ENCODE assay signal across 14 cellular contexts in genomic region chr19:47075179-47075811, GRCh38. TPM values are rescaled to one million over a fixed set of nuclear protein-coding genes. Genes with fewer than 3 reads are reported as not detected.
DNase-seq lines count a peak whose midpoint lies in the region; ATAC-seq and TF ChIP-seq lines count a peak whose summit lies in the region.
"Had no signal": no experiment of that assay in that cellular context is flagged by ENCODE, and none has a peak within 500 bp of the region (broad histone marks: within the 10 kb centered on the region; RNA-seq: fewer than 3 reads in every experiment).

No MANE protein-coding gene starts in this region.

- TF ChIP-seq CTCF in IMR-90 (conservative IDR thresholded peaks at IDR 0.05; ENCODE audit: low read depth, low read length): no peak
- TF ChIP-seq CTCF in GM20000 (IDR thresholded peaks at IDR 0.05; ENCODE audit: extremely low read depth, missing control alignments): no peak
- TF ChIP-seq CTCF in GM13977 (IDR thresholded peaks at IDR 0.05; ENCODE audit: extremely low read depth, insufficient read depth, missing control alignments): no peak

- no peak overlapping the region for H3K4me3 Mint-ChIP-seq in activated naive CD8-positive, alpha-beta T cell
- peak overlapping the region in 2 of 8 donors; percentile 10 to 61 for H3K4me3 Mint-ChIP-seq in naive B cell
- H3K4me3 Mint-ChIP-seq: activated CD4-positive, alpha-beta T cell treated with anti-CD3 and anti-CD28 coated beads for 36 hours; activated naive CD4-positive, alpha-beta T cell treated with anti-CD3 and anti-CD28 coated beads for 36 hours had no signal

- CTCF ChIA-PET in IMR-90 (lab: Yijun Ruan, JAX): no interaction called here

- H2AFZ ChIP-seq in IMR-90 (replicated peaks; ENCODE audit: low read length, poor library complexity): no peak overlapping the region

- 79% methylated on average over 9 of the region's 15 CpGs; no CpG with 5 or more reads in 1 of the 2 experiments for WGBS in IMR-90 (ENCODE audit: extremely low coverage in 2 of 2, insufficient read length in 1 of 2), 2 experiments

- H2AK9ac ChIP-seq in IMR-90 (replicated peaks; ENCODE audit: low read depth, low read length, poor library complexity): peak overlapping the region; percentile 57

- peaks cover 14 to 56% of the 10 kb centered on the region in 2 experiments; a peak in 3 of 4 replicates for H3K79me1 ChIP-seq in IMR-90 (ENCODE audit: low read depth in 1 of 2, low read length in 2 of 2)

- H3K9ac ChIP-seq in BLaER1 (peak overlapping the region; percentile 21; the same call in 1 of the 2 replicates), IMR-90 (ENCODE audit: low read depth, low read length) (no peak overlapping the region)

- no peak overlapping the region for H3K23ac ChIP-seq in IMR-90 (ENCODE audit: low read depth, low read length)

- H3K9me3 ChIP-seq in BLaER1: no peaks in the 10 kb centered on the region
- H3K9me3 ChIP-seq in IMR-90 (ENCODE audit: control insufficient read depth, insufficient read depth, low read length): no peaks in the 10 kb centered on the region
- H3K9me3 ChIP-seq: colonic mucosa, prostate gland had no signal

- H2BK5ac ChIP-seq in IMR-90 (ENCODE audit: low read depth, low read length, poor library complexity, severe bottlenecking): peak overlapping the region; percentile 23

- no peak overlapping the region for H4K5ac ChIP-seq in IMR-90 (ENCODE audit: low read depth, low read length)

- H4K20me1 ChIP-seq in BLaER1 (peaks cover 62% of the 10 kb centered on the region), IMR-90 (ENCODE audit: insufficient read depth, low read length) (peaks cover 27% of the 10 kb centered on the region)

- peak overlapping the region; percentile 66 for H3K27ac Mint-ChIP-seq in activated naive CD8-positive, alpha-beta T cell
- peak overlapping the region in 4 of 6 donors; percentile 9 to 95 (median 60) for H3K27ac Mint-ChIP-seq in naive B cell
- H3K27ac Mint-ChIP-seq: activated CD4-positive, alpha-beta T cell treated with anti-CD3 and anti-CD28 coated beads for 36 hours; activated naive CD4-positive, alpha-beta T cell treated with anti-CD3 and anti-CD28 coated beads for 36 hours had no signal

- no peak overlapping the region for H2BK20ac ChIP-seq in IMR-90 (ENCODE audit: low read depth, low read length)

- H3K4me3 ChIP-seq in BLaER1: no peak overlapping the region
- H3K4me3 ChIP-seq in IMR-90 (ENCODE audit: insufficient read depth, low read depth, low read length): no peak overlapping the region
- H3K4me3 ChIP-seq: colonic mucosa, prostate gland had no signal

- intact Hi-C loops in IMR-90 (cut with micrococcal nuclease): loop anchor here (5.0 kb wide), 1 partner anchor 37 kb away; the partner anchor contains the start of gene ZC3H4

- TF ChIP-seq POLR2A in IMR-90 (IDR thresholded peaks at IDR 0.05; ENCODE audit: low read depth, low read length): no peak

- H3K4me2 ChIP-seq in BLaER1 (no peak overlapping the region), IMR-90 (ENCODE audit: low read depth, low read length) (no peak overlapping the region)

- dilution Hi-C loops in IMR-90 (cut with HindIII; ENCODE audit: low sequenced_read_pairs, unreplicated experiment): no loop called here

- ATAC-seq in IMR-90 (ENCODE audit: low read depth): no peak
- no peak for ATAC-seq in naive B cell (ENCODE audit: low read depth in 2 of 2)
- no peak for ATAC-seq in HG02678 (IDR thresholded peaks at IDR 0.05; ENCODE audit: unreplicated experiment)
- ATAC-seq in HG03439 (IDR thresholded peaks at IDR 0.05; ENCODE audit: unreplicated experiment): no peak
- ATAC-seq: activated CD4-positive, alpha-beta T cell treated with anti-CD3 and anti-CD28 coated beads for 36 hours had no signal

- no peak overlapping the region for H2BK120ac ChIP-seq in IMR-90 (ENCODE audit: low read depth, low read length)

- peaks cover 8% of the 10 kb centered on the region; the same call in 1 of the 2 replicates for H3K9me1 ChIP-seq in IMR-90 (ENCODE audit: insufficient read depth, low read length)

- no peak overlapping the region for H3K18ac ChIP-seq in IMR-90 (ENCODE audit: low read depth, low read length)

- H3K36me3 ChIP-seq in BLaER1 (peaks cover 99% of the 10 kb centered on the region), IMR-90 (ENCODE audit: control insufficient read depth, insufficient read depth, low read length) (peaks cover 56% of the 10 kb centered on the region)

- no peak for TF ChIP-seq RAD21 in IMR-90 (IDR thresholded peaks at IDR 0.05; ENCODE audit: low read length)

- peaks cover 4% of the 10 kb centered on the region for H3K36me3 Mint-ChIP-seq in activated naive CD8-positive, alpha-beta T cell
- peaks cover 0 to 11% of the 10 kb centered on the region in 2 donors for H3K36me3 Mint-ChIP-seq in naive B cell

- H2BK15ac ChIP-seq in IMR-90 (ENCODE audit: low read depth, low read length): no peak overlapping the region

- no peaks in the 10 kb centered on the region for H3K27me3 Mint-ChIP-seq in activated naive CD8-positive, alpha-beta T cell
- no peaks in the 10 kb centered on the region for H3K27me3 Mint-ChIP-seq in naive B cell
- H3K27me3 Mint-ChIP-seq: activated CD4-positive, alpha-beta T cell treated with anti-CD3 and anti-CD28 coated beads for 36 hours had no signal

- H3K27ac ChIP-seq in BLaER1 (0 out of 2 replicates have a peak overlapping the region, but pooled peaks have one; percentile 9), IMR-90 (ENCODE audit: insufficient read depth, low read length) (no peak overlapping the region)
- H3K27ac ChIP-seq: C4-2B, colonic mucosa, prostate gland had no signal

- H3K27me3 ChIP-seq in BLaER1: no peaks in the 10 kb centered on the region
- H3K27me3 ChIP-seq in IMR-90 (ENCODE audit: control insufficient read depth, insufficient read depth, low read length): no peaks in the 10 kb centered on the region
- H3K27me3 ChIP-seq: colonic mucosa had no signal

- H3K56ac ChIP-seq in IMR-90 (ENCODE audit: extremely low read depth, insufficient read depth, low read length): no peak overlapping the region

- no TSS peak for BruUV-seq in IMR-90 (replicated peaks; lab: Mats Ljungman, UMichigan)

- DNase-seq in IMR-90: peak; percentile 12
- DNase-seq in naive B cell: no peak
- no peak for DNase-seq in GM20000 (ENCODE audit: low spot score)
- DNase-seq in GM13977 (ENCODE audit: low spot score): no peak
- DNase-seq: activated CD4-positive, alpha-beta T cell treated with anti-CD3 and anti-CD28 coated beads for 36 hours; activated naive CD4-positive, alpha-beta T cell treated with anti-CD3 and anti-CD28 coated beads for 36 hours; colonic mucosa; stimulated activated naive CD4-positive, alpha-beta T cell treated with Interleukin-2 at 50 U/mL for 16 hours had no signal

- H3K9me3 Mint-ChIP-seq in activated naive CD8-positive, alpha-beta T cell (ENCODE audit: low read depth): no peaks in the 10 kb centered on the region
- H3K9me3 Mint-ChIP-seq in naive B cell: no peaks in the 10 kb centered on the region
- H3K9me3 Mint-ChIP-seq: activated naive CD4-positive, alpha-beta T cell treated with anti-CD3 and anti-CD28 coated beads for 36 hours had no signal

- H3K14ac ChIP-seq in IMR-90 (replicated peaks; ENCODE audit: low read depth, low read length): no peak overlapping the region

- H4K91ac ChIP-seq in IMR-90 (ENCODE audit: insufficient read depth, low read depth, low read length): no peak overlapping the region

- peak overlapping the region; percentile 36; the same call in 1 of the 2 replicates for H2AK5ac ChIP-seq in IMR-90 (ENCODE audit: low read depth, low read length)

- POLR2A ChIA-PET in IMR-90 (lab: Charles Lee; ENCODE audit: unreplicated experiment): interaction anchor here (0.6 kb wide), 1 partner anchor 14 kb away, joined by 14 read pairs; no protein-coding TSS in a partner anchor

- no peak overlapping the region for H3K4ac ChIP-seq in IMR-90 (ENCODE audit: low read depth, low read length)

- peaks cover 8% of the 10 kb centered on the region for H3K4me1 Mint-ChIP-seq in activated naive CD8-positive, alpha-beta T cell (ENCODE audit: low read depth)
- H3K4me1 Mint-ChIP-seq in naive B cell: peaks cover 9 to 18% (median 13%) of the 10 kb centered on the region in 3 donors

- peaks cover 27% of the 10 kb centered on the region for H3K4me1 ChIP-seq in BLaER1
- H3K4me1 ChIP-seq in IMR-90 (ENCODE audit: control insufficient read depth, insufficient read depth, low read length): peaks cover 5% of the 10 kb centered on the region
- H3K4me1 ChIP-seq: prostate gland had no signal

- no peak overlapping the region for H4K8ac ChIP-seq in IMR-90 (ENCODE audit: low read depth in 2 of 2, low read length in 2 of 2)

- in situ Hi-C loops in IMR-90 (cut with MboI; ENCODE audit: low sequenced_read_pairs) (no loop called here), GM13977 (cut with MboI; ENCODE audit: low pct_unique_long_range_greater_than_20kb, low sequenced_read_pairs, unreplicated experiment) (no loop called here)

TF ChIP-seq in IMR-90, 13 proteins besides CTCF, POLR2A, EP300 and RAD21:
- no peak for TF ChIP-seq MAFK (IDR thresholded peaks at IDR 0.05; ENCODE audit: low read depth, low read length)
- no peak for TF ChIP-seq CEBPB (IDR thresholded peaks at IDR 0.05; ENCODE audit: low read depth, low read length)
- TF ChIP-seq CHD1 (IDR thresholded peaks at IDR 0.05; ENCODE audit: low read depth, low read length): no peak
TF ChIP-seq in IMR-90: peak in this region for 0.

RNA-seq across cellular contexts. Expression of gene TMEM160, which starts 26.9 kb away (rescaled TPM):
- 9.2 and 10.6 TPM in 2 replicates for total RNA-seq in IMR-90 (2012; rRNA removed)
- 25.7 and 48.9 TPM in 2 replicates for polyA plus RNA-seq in IMR-90 (2012; rRNA removed)
- 61.5 and 62.1 TPM in 2 replicates for polyA plus RNA-seq in IMR-90 (2012; cell fraction: cytosol; rRNA removed)
- 7.7 and 30.6 TPM in 2 replicates for polyA plus RNA-seq in IMR-90 (2012; cell fraction: nucleus; rRNA removed; ENCODE audit: low replicate concordance)
- polyA plus RNA-seq in naive B cell (ENCODE audit: low read depth in 6 of 6): 100 to 1,000 TPM in 5 of 6 donors, 10 to 100 TPM in 1; 84.6 to 148 (median 123) TPM

RNA-seq across cellular contexts. Expression of gene ZC3H4, which starts 38.3 kb away (rescaled TPM):
- total RNA-seq in IMR-90 (2012; rRNA removed): 3.9 and 5.3 TPM in 2 replicates
- polyA plus RNA-seq in IMR-90 (2012; rRNA removed) (8.9 and 9.3 TPM in 2 replicates), naive B cell (ENCODE audit: low read depth in 6 of 6) (1 to 10 TPM in 5 of 6 donors, under 1 TPM in 1; 0.46 to 2.6 (median 1.6) TPM)
- polyA plus RNA-seq in IMR-90 (2012; cell fraction: cytosol; rRNA removed): 5.1 and 5.9 TPM in 2 replicates
- polyA plus RNA-seq in IMR-90 (2012; cell fraction: nucleus; rRNA removed; ENCODE audit: low replicate concordance): 8.7 and 14.9 TPM in 2 replicates

RNA-seq across cellular contexts. Expression of gene SAE1, which starts 55.3 kb away (rescaled TPM):
- 184 and 192 TPM in 2 replicates for total RNA-seq in IMR-90 (2012; rRNA removed)
- polyA plus RNA-seq in IMR-90 (2012; rRNA removed) (137 and 165 TPM in 2 replicates), naive B cell (ENCODE audit: low read depth in 6 of 6) (10 to 100 TPM; 74.7 to 97.1 (median 78.9) TPM)
- polyA plus RNA-seq in IMR-90 (2012; cell fraction: cytosol; rRNA removed): 96.8 and 106 TPM in 2 replicates
- polyA plus RNA-seq in IMR-90 (2012; cell fraction: nucleus; rRNA removed; ENCODE audit: low replicate concordance): 45.0 and 63.3 TPM in 2 replicates

RNA-seq across cellular contexts. Expression of gene NPAS1, which starts 55.7 kb away (rescaled TPM):
- total RNA-seq in IMR-90 (2012; rRNA removed): 0.36 and 0.56 TPM in 2 replicates
- 5.7 and 7.4 TPM in 2 replicates for polyA plus RNA-seq in IMR-90 (2012; rRNA removed)
- polyA plus RNA-seq in IMR-90 (2012; cell fraction: cytosol; rRNA removed): 6.7 and 7.2 TPM in 2 replicates
- 6.1 and 23.6 TPM in 2 replicates for polyA plus RNA-seq in IMR-90 (2012; cell fraction: nucleus; rRNA removed; ENCODE audit: low replicate concordance)
- under 1 TPM in 4 of 6 donors, not detected in 2; 0.19 to 0.61 (median 0.40) TPM for polyA plus RNA-seq in naive B cell (ENCODE audit: low read depth in 6 of 6)
